17 cellular contexts compared by ENCODE assay signal in the genomic region with DNA sequence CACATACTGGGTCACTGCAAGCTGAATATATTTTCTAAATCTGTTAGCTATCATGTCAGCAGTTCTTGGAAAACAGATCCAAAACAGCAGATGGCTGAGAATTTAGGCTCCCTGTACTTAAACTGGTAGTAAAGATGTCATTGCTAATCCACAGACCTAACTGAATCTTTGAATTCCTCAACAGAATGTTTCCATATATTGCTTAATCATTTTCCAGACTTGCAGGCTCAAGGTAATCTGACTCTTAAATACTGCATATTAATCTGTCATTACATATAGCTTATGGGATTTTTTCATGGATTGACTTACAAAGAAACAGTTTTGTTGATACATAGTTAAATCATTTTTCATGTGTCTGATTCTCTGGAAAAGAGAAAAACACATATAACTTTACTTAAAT.
"Had no signal": no experiment of that assay in that cellular context is flagged by ENCODE, and none has a peak within 500 bp of the region (broad histone marks: within the 10 kb centered on the region; RNA-seq: fewer than 3 reads in every experiment).

No MANE protein-coding gene starts in this region.

- DNase-seq: activated CD4-positive, alpha-beta T cell treated with anti-CD3 and anti-CD28 coated beads, Interleukin-2, amount 10 ng/mL, durations not matched to agents 24 days and 14 days; activated CD4-positive, CD25-positive, alpha-beta regulatory T cell; activated CD8-positive, alpha-beta memory T cell treated with anti-CD3 and anti-CD28 coated beads, Interleukin-2, amount 50 U/mL, for 4 hours; activated CD8-positive, alpha-beta T cell treated with anti-CD3 and anti-CD28 coated beads, Interleukin-2, amount 10 ng/mL, durations not matched to agents 7 days and 5 days; activated effector memory CD4-positive, alpha-beta T cell treated with anti-CD3 and anti-CD28 coated beads, Interleukin-2, amount 50 U/mL, for 16 hours; activated T-cell treated with anti-CD3 and anti-CD28 coated beads, Interleukin-2, amount 50 U/mL, for 48 hours; erythroblast; islet precursor cell; left ventricle myocardium inferior; natural killer cell; nucleus accumbens; posterior cingulate gyrus; retina; stimulated activated CD4-positive, alpha-beta T cell treated with anti-CD3 and anti-CD28 coated beads, Interleukin-4, amount 100 ng/mL, for 4 hours; stimulated activated CD8-positive, alpha-beta memory T cell treated with anti-CD3 and anti-CD28 coated beads, Interleukin-4, amount 100 ng/mL, for 48 hours had no signal

- H3K4me3 ChIP-seq: cardiac muscle cell, left ventricle myocardium inferior, skin epidermis had no signal

- H3K27ac ChIP-seq: cardiac muscle cell, left ventricle myocardium inferior, skin epidermis had no signal

- ATAC-seq: activated CD8-positive, alpha-beta T cell treated with anti-CD3 and anti-CD28 coated beads, Interleukin-2, amount 10 ng/mL, durations not matched to agents 7 days and 5 days; natural killer cell had no signal

- H3K27me3 ChIP-seq: cardiac muscle cell had no signal

- H3K4me1 ChIP-seq: left ventricle myocardium inferior had no signal

- H3K36me3 ChIP-seq: cardiac muscle cell, left ventricle myocardium inferior had no signal
